Comparison of ENCODE assay signal across 8 cellular contexts in genomic region chr4:143512978-143513313, GRCh38. TPM values are rescaled to one million over a fixed set of nuclear protein-coding genes. Genes with fewer than 3 reads are reported as not detected.
A peak's percentile ranks its signal among the peaks of the same experiment; 100 is the strongest.
DNase-seq lines count a peak whose midpoint lies in the region; ATAC-seq, FAIRE-seq and TF ChIP-seq lines count a peak whose summit lies in the region.

No MANE protein-coding gene starts in this region.

- H3K9me3 Mint-ChIP-seq in activated naive CD8-positive, alpha-beta T cell (ENCODE audit: low read depth), result no peaks in the 10 kb centered on the region

- DNase-seq in Right ventricle myocardium superior (no peak), Right ventricle myocardium inferior (ENCODE audit: missing footprints) (no peak), G401 (ENCODE audit: low spot score) (no peak), GM12891 (ENCODE audit: insufficient read length, low spot score) (no peak)

- TF ChIP-seq POLR2A in GM12891 (IDR thresholded peaks at IDR 0.05; ENCODE audit: low read depth, low read length), result no peak

- H3K9me3 ChIP-seq in iPS-20b (ENCODE audit: insufficient read depth, low read depth, low read length), result no peaks in the 10 kb centered on the region
- no peaks in the 10 kb centered on the region for H3K9me3 ChIP-seq in subcutaneous abdominal adipose tissue (ENCODE audit: control insufficient read depth in 5 of 5, low read length in 5 of 5)

- H3K27me3 ChIP-seq in iPS-20b (ENCODE audit: insufficient read depth, low read length), result no peaks in the 10 kb centered on the region; the same call in 1 of the 2 replicates
- H3K27me3 ChIP-seq in subcutaneous abdominal adipose tissue (ENCODE audit: control insufficient read depth in 5 of 5, insufficient read depth in 4 of 5, low read length in 5 of 5), result no peaks in the 10 kb centered on the region

- H3K9ac ChIP-seq in iPS-20b (ENCODE audit: low read depth, low read length) (peak overlapping the region; percentile 98; the same call in 1 of the 2 replicates), subcutaneous abdominal adipose tissue (ENCODE audit: low read length in 5 of 5) (peak overlapping the region; percentile 44 to 95 (median 82))

- H3K27ac ChIP-seq in iPS-20b (ENCODE audit: low read length) (no peak overlapping the region), subcutaneous abdominal adipose tissue (ENCODE audit: low read depth, low read length) (peak overlapping the region; percentile 87)

- in situ Hi-C loops in G401 (cut with HindIII; ENCODE audit: low sequenced_read_pairs), result no loop called here

- peaks cover 9% of the 10 kb centered on the region; the same call in 1 of the 2 replicates for H3K4me1 ChIP-seq in iPS-20b (ENCODE audit: insufficient read depth, low read length)
- H3K4me1 ChIP-seq in subcutaneous abdominal adipose tissue (ENCODE audit: control insufficient read depth in 5 of 5, insufficient read depth in 5 of 5, low read length in 5 of 5), result peaks cover 0 to 34% (median 33%) of the 10 kb centered on the region in 5 donors

- peak overlapping the region; percentile 98 for H3K4me3 Mint-ChIP-seq in activated naive CD8-positive, alpha-beta T cell

- intact Hi-C loops in Right ventricle myocardium superior (cut with DNase I) (no loop called here), Right ventricle myocardium inferior (cut with DNase I) (no loop called here)

- H3K27ac Mint-ChIP-seq in activated naive CD8-positive, alpha-beta T cell, result peak overlapping the region; percentile 98

- peaks cover 13% of the 10 kb centered on the region for H3K36me3 Mint-ChIP-seq in activated naive CD8-positive, alpha-beta T cell

- no peak for FAIRE-seq in GM12891 (lab: Jason Lieb, UNC)

- no peaks in the 10 kb centered on the region for H3K27me3 Mint-ChIP-seq in activated naive CD8-positive, alpha-beta T cell

- ATAC-seq in Right ventricle myocardium superior (ENCODE audit: poor library complexity) (peak; percentile 42), Right ventricle myocardium inferior (no peak), HG03432 (IDR thresholded peaks at IDR 0.05; ENCODE audit: unreplicated experiment) (peak; percentile 42)

- H3K4me3 ChIP-seq in iPS-20b (ENCODE audit: low read length) (peak overlapping the region; percentile 98), subcutaneous abdominal adipose tissue (ENCODE audit: low read depth in 1 of 5, low read length in 5 of 5) (peak overlapping the region; percentile 67 to 96 (median 83))

- H3K36me3 ChIP-seq in iPS-20b (ENCODE audit: insufficient read depth, low read depth, low read length) (peaks cover 25% of the 10 kb centered on the region), subcutaneous abdominal adipose tissue (ENCODE audit: control insufficient read depth in 5 of 5, insufficient read depth in 5 of 5, low read length in 5 of 5) (peaks cover 4 to 7% (median 6%) of the 10 kb centered on the region in 5 donors)

- H3K4me1 Mint-ChIP-seq in activated naive CD8-positive, alpha-beta T cell (ENCODE audit: low read depth), result peaks cover 34% of the 10 kb centered on the region

TF ChIP-seq in GM12891, 5 proteins besides CTCF, POLR2A, EP300 and RAD21:
- TF ChIP-seq POU2F2 (IDR thresholded peaks at IDR 0.05; ENCODE audit: low read depth, low read length) (no peak), TAF1 (IDR thresholded peaks at IDR 0.05; ENCODE audit: low read depth, low read length) (no peak), SPI1 (IDR thresholded peaks at IDR 0.05; ENCODE audit: low read depth, low read length) (no peak), PAX5 (IDR thresholded peaks at IDR 0.05; ENCODE audit: insufficient read depth, low read length, severe bottlenecking) (no peak), POLR2AphosphoS5 (IDR thresholded peaks at IDR 0.05; ENCODE audit: low read depth, low read length) (no peak)

RNA-seq across cellular contexts. Expression of gene SMARCA5, which starts 0.6 kb away (rescaled TPM):
- total RNA-seq in Right ventricle myocardium superior (27.9 TPM), Right ventricle myocardium inferior (26.7 TPM)
- total RNA-seq in G401 (2014; rRNA removed; shearing (Covaris generic)), result 58.3 and 63.1 TPM in 2 replicates
- polyA plus RNA-seq in GM12891 (2012; ENCODE audit: low read depth, missing spikeins), result 37.2 TPM
